Comparison of ENCODE assay signal across 3 cellular contexts in genomic region chrX:111568817-111569216, GRCh38.
TF ChIP-seq lines count a peak whose summit lies in the region.

No MANE protein-coding gene starts in this region.

TF ChIP-seq in WTC11, 78 proteins besides CTCF, POLR2A, EP300 and RAD21:
- TF ChIP-seq IRF2 (CRISPR knock-in tag; IDR thresholded peaks at IDR 0.05; ENCODE audit: borderline replicate concordance, low read depth) (no peak), ATF3 (CRISPR knock-in tag; conservative IDR thresholded peaks at IDR 0.05) (no peak), RELA (CRISPR knock-in tag; IDR thresholded peaks at IDR 0.05; ENCODE audit: borderline replicate concordance) (no peak), ZNF263 (CRISPR knock-in tag; IDR thresholded peaks at IDR 0.05; ENCODE audit: low read depth) (no peak), ZNF425 (CRISPR knock-in tag; conservative IDR thresholded peaks at IDR 0.05) (no peak), MAX (CRISPR knock-in tag; IDR thresholded peaks at IDR 0.05) (no peak), NR3C1 (CRISPR knock-in tag; conservative IDR thresholded peaks at IDR 0.05; ENCODE audit: low read depth) (no peak), TP53 (CRISPR knock-in tag; IDR thresholded peaks at IDR 0.05) (no peak), ZNF138 (CRISPR knock-in tag; conservative IDR thresholded peaks at IDR 0.05) (no peak), NFE2L1 (CRISPR knock-in tag; IDR thresholded peaks at IDR 0.05) (no peak), JUN (CRISPR knock-in tag; IDR thresholded peaks at IDR 0.05) (no peak)
- TF ChIP-seq, protein P1, sequence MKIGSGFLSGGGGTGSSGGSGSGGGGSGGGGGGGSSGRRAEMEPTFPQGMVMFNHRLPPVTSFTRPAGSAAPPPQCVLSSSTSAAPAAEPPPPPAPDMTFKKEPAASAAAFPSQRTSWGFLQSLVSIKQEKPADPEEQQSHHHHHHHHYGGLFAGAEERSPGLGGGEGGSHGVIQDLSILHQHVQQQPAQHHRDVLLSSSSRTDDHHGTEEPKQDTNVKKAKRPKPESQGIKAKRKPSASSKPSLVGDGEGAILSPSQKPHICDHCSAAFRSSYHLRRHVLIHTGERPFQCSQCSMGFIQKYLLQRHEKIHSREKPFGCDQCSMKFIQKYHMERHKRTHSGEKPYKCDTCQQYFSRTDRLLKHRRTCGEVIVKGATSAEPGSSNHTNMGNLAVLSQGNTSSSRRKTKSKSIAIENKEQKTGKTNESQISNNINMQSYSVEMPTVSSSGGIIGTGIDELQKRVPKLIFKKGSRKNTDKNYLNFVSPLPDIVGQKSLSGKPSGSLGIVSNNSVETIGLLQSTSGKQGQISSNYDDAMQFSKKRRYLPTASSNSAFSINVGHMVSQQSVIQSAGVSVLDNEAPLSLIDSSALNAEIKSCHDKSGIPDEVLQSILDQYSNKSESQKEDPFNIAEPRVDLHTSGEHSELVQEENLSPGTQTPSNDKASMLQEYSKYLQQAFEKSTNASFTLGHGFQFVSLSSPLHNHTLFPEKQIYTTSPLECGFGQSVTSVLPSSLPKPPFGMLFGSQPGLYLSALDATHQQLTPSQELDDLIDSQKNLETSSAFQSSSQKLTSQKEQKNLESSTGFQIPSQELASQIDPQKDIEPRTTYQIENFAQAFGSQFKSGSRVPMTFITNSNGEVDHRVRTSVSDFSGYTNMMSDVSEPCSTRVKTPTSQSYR (CRISPR knock-in tag; IDR thresholded peaks at IDR 0.05) = no peak
- TF ChIP-seq, protein P2, sequence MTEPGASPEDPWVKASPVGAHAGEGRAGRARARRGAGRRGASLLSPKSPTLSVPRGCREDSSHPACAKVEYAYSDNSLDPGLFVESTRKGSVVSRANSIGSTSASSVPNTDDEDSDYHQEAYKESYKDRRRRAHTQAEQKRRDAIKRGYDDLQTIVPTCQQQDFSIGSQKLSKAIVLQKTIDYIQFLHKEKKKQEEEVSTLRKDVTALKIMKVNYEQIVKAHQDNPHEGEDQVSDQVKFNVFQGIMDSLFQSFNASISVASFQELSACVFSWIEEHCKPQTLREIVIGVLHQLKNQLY (CRISPR knock-in tag; IDR thresholded peaks at IDR 0.05) = no peak

TF ChIP-seq in K562, 482 proteins besides CTCF, POLR2A, EP300 and RAD21:
- TF ChIP-seq, protein P3, sequence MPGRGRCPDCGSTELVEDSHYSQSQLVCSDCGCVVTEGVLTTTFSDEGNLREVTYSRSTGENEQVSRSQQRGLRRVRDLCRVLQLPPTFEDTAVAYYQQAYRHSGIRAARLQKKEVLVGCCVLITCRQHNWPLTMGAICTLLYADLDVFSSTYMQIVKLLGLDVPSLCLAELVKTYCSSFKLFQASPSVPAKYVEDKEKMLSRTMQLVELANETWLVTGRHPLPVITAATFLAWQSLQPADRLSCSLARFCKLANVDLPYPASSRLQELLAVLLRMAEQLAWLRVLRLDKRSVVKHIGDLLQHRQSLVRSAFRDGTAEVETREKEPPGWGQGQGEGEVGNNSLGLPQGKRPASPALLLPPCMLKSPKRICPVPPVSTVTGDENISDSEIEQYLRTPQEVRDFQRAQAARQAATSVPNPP (IDR thresholded peaks at IDR 0.05; ENCODE audit: borderline replicate concordance, insufficient read depth, insufficient read length) = no peak
- TF ChIP-seq ESRRB (CRISPR knock-in tag; IDR thresholded peaks at IDR 0.05; ENCODE audit: borderline replicate concordance) = no peak

TF ChIP-seq in H1, 55 proteins besides CTCF, POLR2A, EP300 and RAD21:
- TF ChIP-seq CHD2 (IDR thresholded peaks at IDR 0.05; ENCODE audit: low read length) (no peak), ZNF274 (IDR thresholded peaks at IDR 0.05; ENCODE audit: borderline replicate concordance, extremely low read depth, low read length) (no peak), BCL11A (IDR thresholded peaks at IDR 0.05; ENCODE audit: low read depth in 2 of 2, low read length in 2 of 2) (no peak), GTF2F1 (IDR thresholded peaks at IDR 0.05; ENCODE audit: borderline replicate concordance, low read depth, low read length) (no peak), NRF1 (IDR thresholded peaks at IDR 0.05; ENCODE audit: low read depth, low read length) (no peak), SIRT6 (IDR thresholded peaks at IDR 0.05; ENCODE audit: low read length) (no peak), MAX (IDR thresholded peaks at IDR 0.05) (no peak), KDM1A (IDR thresholded peaks at IDR 0.05; ENCODE audit: borderline replicate concordance, low read length) (no peak), SAP30 (IDR thresholded peaks at IDR 0.05; ENCODE audit: insufficient read depth, insufficient replicate concordance, low read length) (no peak), EGR1 (IDR thresholded peaks at IDR 0.05; ENCODE audit: borderline replicate concordance, low read depth, low read length) (no peak), JUND (IDR thresholded peaks at IDR 0.05; ENCODE audit: low read length) (no peak), ASH2L (IDR thresholded peaks at IDR 0.05; ENCODE audit: low read length) (no peak), KDM5A (IDR thresholded peaks at IDR 0.05; ENCODE audit: low read length) (no peak), SUZ12 (IDR thresholded peaks at IDR 0.05; ENCODE audit: low read length) (no peak), SP4 (IDR thresholded peaks at IDR 0.05; ENCODE audit: low read length) (no peak), RNF2 (IDR thresholded peaks at IDR 0.05; ENCODE audit: borderline replicate concordance, low read depth, low read length, missing control alignments, poor library complexity, severe bottlenecking) (no peak), TCF12 (IDR thresholded peaks at IDR 0.05; ENCODE audit: low read depth, low read length) (no peak)
- TF ChIP-seq, protein P4, sequence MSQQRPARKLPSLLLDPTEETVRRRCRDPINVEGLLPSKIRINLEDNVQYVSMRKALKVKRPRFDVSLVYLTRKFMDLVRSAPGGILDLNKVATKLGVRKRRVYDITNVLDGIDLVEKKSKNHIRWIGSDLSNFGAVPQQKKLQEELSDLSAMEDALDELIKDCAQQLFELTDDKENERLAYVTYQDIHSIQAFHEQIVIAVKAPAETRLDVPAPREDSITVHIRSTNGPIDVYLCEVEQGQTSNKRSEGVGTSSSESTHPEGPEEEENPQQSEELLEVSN (IDR thresholded peaks at IDR 0.05) = no peak
- TF ChIP-seq, protein P5, sequence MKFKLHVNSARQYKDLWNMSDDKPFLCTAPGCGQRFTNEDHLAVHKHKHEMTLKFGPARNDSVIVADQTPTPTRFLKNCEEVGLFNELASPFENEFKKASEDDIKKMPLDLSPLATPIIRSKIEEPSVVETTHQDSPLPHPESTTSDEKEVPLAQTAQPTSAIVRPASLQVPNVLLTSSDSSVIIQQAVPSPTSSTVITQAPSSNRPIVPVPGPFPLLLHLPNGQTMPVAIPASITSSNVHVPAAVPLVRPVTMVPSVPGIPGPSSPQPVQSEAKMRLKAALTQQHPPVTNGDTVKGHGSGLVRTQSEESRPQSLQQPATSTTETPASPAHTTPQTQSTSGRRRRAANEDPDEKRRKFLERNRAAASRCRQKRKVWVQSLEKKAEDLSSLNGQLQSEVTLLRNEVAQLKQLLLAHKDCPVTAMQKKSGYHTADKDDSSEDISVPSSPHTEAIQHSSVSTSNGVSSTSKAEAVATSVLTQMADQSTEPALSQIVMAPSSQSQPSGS (IDR thresholded peaks at IDR 0.05; ENCODE audit: low read length) = no peak
